Comparison of ENCODE assay signal across 12 cellular contexts in genomic region chr14:97219356-97220017, GRCh38.
DNase-seq lines count a peak whose midpoint lies in the region; ATAC-seq and TF ChIP-seq lines count a peak whose summit lies in the region.
"Had no signal": no experiment of that assay in that cellular context is flagged by ENCODE, and none has a peak within 500 bp of the region (broad histone marks: within the 10 kb centered on the region; RNA-seq: fewer than 3 reads in every experiment).

No MANE protein-coding gene starts in this region.

- peak overlapping the region; percentile 46 for H3K27ac ChIP-seq in CD8-positive, alpha-beta memory T cell (ENCODE audit: low read depth, low read length)
- H3K27ac ChIP-seq in duodenal mucosa (ENCODE audit: low read depth, low read length) (no peak overlapping the region), substantia nigra (ENCODE audit: low read depth, low read length, poor library complexity, severe bottlenecking) (no peak overlapping the region)
- H3K27ac ChIP-seq: neutrophil, SJSA1, tibial artery had no signal

- H3K9me3 ChIP-seq in CD8-positive, alpha-beta memory T cell (ENCODE audit: low read length), result no peaks in the 10 kb centered on the region
- H3K9me3 ChIP-seq in T-helper 17 cell (ENCODE audit: control insufficient read depth, low read length, poor library complexity, severe bottlenecking), result no peaks in the 10 kb centered on the region
- H3K9me3 ChIP-seq in duodenal mucosa (ENCODE audit: control insufficient read depth in 1 of 2, low read length in 2 of 2), result no peaks in the 10 kb centered on the region
- H3K9me3 ChIP-seq: neutrophil, SJSA1, tibial artery had no signal

- no peak for TF ChIP-seq CTCF in neural crest cell (conservative IDR thresholded peaks at IDR 0.05)

- H3K9me3 Mint-ChIP-seq in CD8-positive, alpha-beta memory T cell, result no peaks in the 10 kb centered on the region
- no peaks in the 10 kb centered on the region for H3K9me3 Mint-ChIP-seq in neural crest cell

- H3K9ac ChIP-seq in duodenal mucosa (ENCODE audit: low read depth in 1 of 2, low read length in 2 of 2), result no peak overlapping the region

- H3K27ac Mint-ChIP-seq in CD8-positive, alpha-beta memory T cell, result peak overlapping the region in 7 of 8 donors; percentile 8 to 80 (median 51)
- H3K27ac Mint-ChIP-seq in T-helper 17 cell (peak overlapping the region; percentile 72), neural crest cell (ENCODE audit: unreplicated experiment) (no peak overlapping the region)

- no peaks in the 10 kb centered on the region for H3K36me3 ChIP-seq in CD8-positive, alpha-beta memory T cell (ENCODE audit: insufficient read depth, low read length)
- H3K36me3 ChIP-seq in duodenal mucosa (ENCODE audit: control insufficient read depth in 1 of 2, insufficient read depth in 2 of 2, low read length in 2 of 2), result no peaks in the 10 kb centered on the region
- H3K36me3 ChIP-seq: neutrophil, SJSA1, tibial artery had no signal

- peak in 2 of 5 donors; percentile 6 to 12 for DNase-seq in CD8-positive, alpha-beta memory T cell
- no peak for DNase-seq in T-helper 17 cell
- DNase-seq in neural crest cell (ENCODE audit: low read depth, low spot score), result no peak
- no peak for DNase-seq in OCI-M1 (lab: John Stamatoyannopoulos, UW)
- DNase-seq in substantia nigra (lab: John Stamatoyannopoulos, UW), result no peak
- DNase-seq: tibial artery had no signal

- peak overlapping the region; percentile 84 to 96 (median 86) for H3K4me3 Mint-ChIP-seq in CD8-positive, alpha-beta memory T cell
- H3K4me3 Mint-ChIP-seq in T-helper 17 cell, result peak overlapping the region; percentile 91
- peak overlapping the region; percentile 85 for H3K4me3 Mint-ChIP-seq in neural crest cell

- peaks cover 23 to 28% (median 27%) of the 10 kb centered on the region in 3 donors for H3K4me1 Mint-ChIP-seq in CD8-positive, alpha-beta memory T cell
- H3K4me1 Mint-ChIP-seq in T-helper 17 cell (peaks cover 8% of the 10 kb centered on the region), neural crest cell (peaks cover 43% of the 10 kb centered on the region)

- peaks cover 0 to 1% (median 0%) of the 10 kb centered on the region in 3 donors for H3K36me3 Mint-ChIP-seq in CD8-positive, alpha-beta memory T cell
- H3K36me3 Mint-ChIP-seq in T-helper 17 cell (ENCODE audit: low read depth), result peaks cover 5% of the 10 kb centered on the region
- H3K36me3 Mint-ChIP-seq in neural crest cell (ENCODE audit: low read depth), result no peaks in the 10 kb centered on the region

- ATAC-seq in T-helper 17 cell (peak; percentile 55), HG02763 (IDR thresholded peaks at IDR 0.05; ENCODE audit: unreplicated experiment) (no peak), HG03460 (IDR thresholded peaks at IDR 0.05; ENCODE audit: unreplicated experiment) (no peak)
- ATAC-seq: K562 had no signal

- H3K4me1 ChIP-seq in CD8-positive, alpha-beta memory T cell (ENCODE audit: insufficient read depth, low read length), result peaks cover 9% of the 10 kb centered on the region
- H3K4me1 ChIP-seq in duodenal mucosa (ENCODE audit: control insufficient read depth in 1 of 2, insufficient read depth in 2 of 2, low read length in 2 of 2), result no peaks in the 10 kb centered on the region
- H3K4me1 ChIP-seq: SJSA1 had no signal

- CTCF ChIA-PET in CD8-positive, alpha-beta memory T cell (lab: Charles Lee), result interaction anchor here (0.7 to 1.5 kb wide), 7 partner anchors 17 to 759 kb away, joined by 3 to 5 read pairs (median 3); no protein-coding TSS in a partner anchor

- peaks cover 8 to 34% of the 10 kb centered on the region in 2 donors for H3K27me3 Mint-ChIP-seq in CD8-positive, alpha-beta memory T cell
- H3K27me3 Mint-ChIP-seq in T-helper 17 cell (peaks cover 37% of the 10 kb centered on the region), neural crest cell (ENCODE audit: low read depth) (peaks cover 25% of the 10 kb centered on the region)

- POLR2A ChIA-PET in CD8-positive, alpha-beta memory T cell (lab: Charles Lee), result interaction anchor here (0.7 to 1.2 kb wide), 3 partner anchors 238 to 1939 kb away, joined by 3 to 6 read pairs (median 4); no protein-coding TSS in a partner anchor

- H3K27me3 ChIP-seq in CD8-positive, alpha-beta memory T cell (ENCODE audit: insufficient read depth, low read length, poor library complexity, severe bottlenecking), result peaks cover 4% of the 10 kb centered on the region
- peaks cover 19 to 30% of the 10 kb centered on the region in 2 donors for H3K27me3 ChIP-seq in duodenal mucosa (ENCODE audit: control insufficient read depth in 1 of 2, insufficient read depth in 2 of 2, low read length in 2 of 2)

- H3K4me3 ChIP-seq in CD8-positive, alpha-beta memory T cell (ENCODE audit: low read length), result peak overlapping the region; percentile 77
- peak overlapping the region; percentile 55 to 59 for H3K4me3 ChIP-seq in duodenal mucosa (ENCODE audit: low read depth in 1 of 2, low read length in 2 of 2)
- H3K4me3 ChIP-seq: K562, SJSA1 had no signal
